In the genomic region with DNA sequence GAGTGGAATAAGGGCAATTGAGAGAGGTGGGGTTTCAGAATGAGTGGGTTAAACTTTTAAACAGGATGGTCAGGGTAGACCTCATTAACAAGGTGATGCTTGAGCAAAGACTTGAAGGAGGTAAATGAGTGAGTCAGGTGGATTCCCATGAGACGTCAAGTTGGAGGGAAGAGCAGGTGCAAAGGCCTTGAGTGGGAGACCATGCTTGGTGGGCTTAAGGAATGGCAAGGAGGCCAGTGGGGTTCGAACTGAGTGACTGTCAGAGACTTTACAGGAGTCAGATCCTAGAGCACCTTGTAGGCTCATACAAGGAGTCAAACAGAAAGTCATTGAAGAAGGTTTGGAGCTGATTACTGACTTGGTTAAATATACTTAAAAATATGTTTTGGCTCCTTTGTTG, we compare ENCODE assay signal across 8 cellular contexts.
"Had no signal": no experiment of that assay in that cellular context is flagged by ENCODE, and none has a peak within 500 bp of the region (broad histone marks: within the 10 kb centered on the region; RNA-seq: fewer than 3 reads in every experiment).

No MANE protein-coding gene starts in this region.

- H3K27ac ChIP-seq: HL-60, KMS-11 had no signal

- H3K4me1 Mint-ChIP-seq: IgD-negative memory B cell had no signal

- H3K4me3 Mint-ChIP-seq: IgD-negative memory B cell had no signal

- H3K27ac Mint-ChIP-seq: IgD-negative memory B cell had no signal

- H3K4me3 ChIP-seq: K562 had no signal

- H3K27me3 Mint-ChIP-seq: IgD-negative memory B cell had no signal

- DNase-seq: IMR-90, KBM-7, KG1 had no signal

- H3K36me3 Mint-ChIP-seq: IgD-negative memory B cell had no signal

- ATAC-seq: HepG2, K562 had no signal
